In genomic region chr6:46323312-46323965, GRCh38 we compare ENCODE assay signal across 13 cellular contexts.
DNase-seq lines count a peak whose midpoint lies in the region; ATAC-seq and TF ChIP-seq lines count a peak whose summit lies in the region.
"Had no signal": no experiment of that assay in that cellular context is flagged by ENCODE, and none has a peak within 500 bp of the region (broad histone marks: within the 10 kb centered on the region; RNA-seq: fewer than 3 reads in every experiment).

No MANE protein-coding gene starts in this region.

- in situ Hi-C loops in gastrocnemius medialis (cut with MboI; ENCODE audit: low sequenced_read_pairs in 4 of 4): no loop called here

- H3K4me3 ChIP-seq in gastrocnemius medialis: no peak overlapping the region
- H3K4me3 ChIP-seq in Peyer's patch: no peak overlapping the region
- H3K4me3 ChIP-seq: cardiac muscle cell had no signal

- no peak overlapping the region for H3K4me3 Mint-ChIP-seq in CD14-positive monocyte
- H3K4me3 Mint-ChIP-seq: H9 had no signal

- H3K27me3 ChIP-seq in gastrocnemius medialis (no peaks in the 10 kb centered on the region), Peyer's patch (no peaks in the 10 kb centered on the region)
- H3K27me3 ChIP-seq: cardiac muscle cell had no signal

- H3K36me3 Mint-ChIP-seq in CD14-positive monocyte: no peaks in the 10 kb centered on the region

- DNase-seq in NCI-H1092 treated with DMSO at 0.1 percent for 48 hours (lab: John Stamatoyannopoulos, UW): peak; percentile 1
- no peak for DNase-seq in NCI-H1092 (lab: John Stamatoyannopoulos, UW)
- peak; percentile 55 for DNase-seq in RWPE1 (ENCODE audit: low spot score)
- DNase-seq in epithelial cell of prostate (ENCODE audit: low read depth, low spot score): peak; percentile 75
- peak in 1 of 2 donors; percentile 20 for DNase-seq in gastrocnemius medialis
- DNase-seq in CD14-positive monocyte (ENCODE audit: low spot score): no peak
- DNase-seq in stimulated activated CD4-positive, alpha-beta T cell treated with anti-CD3 and anti-CD28 coated beads, Interleukin-15, amount 100 ng/mL, for 24 hours: no peak
- no peak for DNase-seq in Peyer's patch
- DNase-seq: 8988T, H9, islet precursor cell, NCI-H82 had no signal

- CTCF ChIA-PET in RWPE1 (lab: Yijun Ruan, JAX): no interaction called here

- intact Hi-C loops in gastrocnemius medialis (cut with DNase I; ENCODE audit: low total_unique reads): no loop called here
- intact Hi-C loops in CD14-positive monocyte (cut with micrococcal nuclease): no loop called here

- H3K4me1 ChIP-seq in gastrocnemius medialis (peaks cover 23 to 56% of the 10 kb centered on the region in 2 donors), Peyer's patch (no peaks in the 10 kb centered on the region)

- TF ChIP-seq POLR2A in gastrocnemius medialis (IDR thresholded peaks at IDR 0.05) (no peak), Peyer's patch (IDR thresholded peaks at IDR 0.05) (no peak)

- TF ChIP-seq CTCF in RWPE1 (conservative IDR thresholded peaks at IDR 0.05; ENCODE audit: low read depth) (no peak), gastrocnemius medialis (IDR thresholded peaks at IDR 0.05 in 4 of 5, conservative IDR thresholded peaks at IDR 0.05 in 1 of 5) (no peak), CD14-positive monocyte (IDR thresholded peaks at IDR 0.05) (no peak), Peyer's patch (IDR thresholded peaks at IDR 0.05) (no peak)

- H3K9me3 Mint-ChIP-seq in CD14-positive monocyte: no peaks in the 10 kb centered on the region
- H3K9me3 Mint-ChIP-seq: H9 had no signal

- no peaks in the 10 kb centered on the region for H3K27me3 Mint-ChIP-seq in CD14-positive monocyte (ENCODE audit: low read depth in 3 of 3)

- ATAC-seq in gastrocnemius medialis: peak; percentile 64 to 65

- H3K4me1 Mint-ChIP-seq in CD14-positive monocyte: no peaks in the 10 kb centered on the region

- H3K36me3 ChIP-seq in gastrocnemius medialis (no peaks in the 10 kb centered on the region), Peyer's patch (no peaks in the 10 kb centered on the region)
- H3K36me3 ChIP-seq: cardiac muscle cell had no signal

- POLR2A ChIA-PET in RWPE1 (lab: Yijun Ruan, JAX; ENCODE audit: low non-redundant PET): no interaction called here

- H3K9me3 ChIP-seq in gastrocnemius medialis: no peaks in the 10 kb centered on the region
- H3K9me3 ChIP-seq in Peyer's patch: no peaks in the 10 kb centered on the region

- H3K27ac Mint-ChIP-seq in CD14-positive monocyte: no peak overlapping the region
- H3K27ac Mint-ChIP-seq: H9 had no signal

- no peak overlapping the region for H3K27ac ChIP-seq in RWPE1
- H3K27ac ChIP-seq in epithelial cell of prostate: no peak overlapping the region
- peak overlapping the region in 1 of 4 donors; percentile 9 for H3K27ac ChIP-seq in gastrocnemius medialis
- H3K27ac ChIP-seq in Peyer's patch: no peak overlapping the region
- H3K27ac ChIP-seq: cardiac muscle cell had no signal

Comparison
In these comparisons a context has a peak if more than half of its experiments do, and no peak if none do; other contexts are left out.
1. DNase-seq: peak in NCI-H1092 treated with DMSO at 0.1 percent for 48 hours (single experiment), RWPE1 (single experiment) and epithelial cell of prostate (single experiment); none in NCI-H1092 (single experiment), CD14-positive monocyte (single experiment), stimulated activated CD4-positive, alpha-beta T cell treated with anti-CD3 and anti-CD28 coated beads, Interleukin-15, amount 100 ng/mL, for 24 hours (single experiment) and Peyer's patch (0 of 3).